Comparison of ENCODE assay signal across 1 cellular context in the genomic region with DNA sequence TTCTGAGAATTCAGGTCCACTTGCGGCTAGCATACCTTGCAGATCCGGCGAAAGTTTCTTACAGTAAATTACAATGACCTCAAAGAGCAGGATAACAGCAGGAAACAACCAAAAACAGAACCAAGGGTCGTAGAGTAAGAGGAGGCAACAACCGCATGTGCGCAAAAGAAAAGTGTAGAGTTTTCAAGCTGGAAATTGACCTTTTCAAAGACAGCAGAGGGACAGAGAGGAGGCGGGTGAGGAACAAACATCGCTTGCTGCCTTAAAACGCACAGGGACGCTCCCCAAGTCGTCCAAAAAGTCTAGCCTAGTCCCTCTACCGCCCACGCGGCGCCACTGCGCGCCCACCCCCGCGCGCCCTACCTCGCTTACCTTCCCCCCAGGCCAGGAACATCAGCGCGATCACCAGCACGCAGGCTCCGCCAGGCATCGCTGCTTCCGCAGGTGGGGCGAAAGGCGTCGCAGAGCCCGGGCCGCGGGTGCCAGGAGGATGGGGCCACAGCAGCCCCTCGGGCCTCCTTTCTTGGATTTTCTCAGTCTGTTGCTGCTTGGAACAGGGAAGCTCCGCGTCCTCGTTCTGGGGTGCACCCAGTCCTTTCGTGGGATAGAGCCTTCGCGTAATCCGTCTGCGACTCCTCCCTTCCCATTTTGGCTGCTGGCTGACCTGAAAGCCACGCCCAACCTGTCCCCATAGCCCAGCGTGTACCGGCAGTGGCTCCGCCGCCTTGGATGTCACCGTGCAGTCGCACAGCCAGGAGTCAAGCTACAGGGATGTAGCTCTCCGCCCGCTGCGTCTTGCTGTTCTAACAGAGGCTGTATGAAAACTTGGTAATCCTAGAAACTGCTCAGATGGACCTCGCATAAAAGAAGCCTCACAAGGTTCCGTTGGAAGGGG.
A peak's percentile ranks its signal among the peaks of the same experiment; 100 is the strongest.
TF ChIP-seq lines count a peak whose summit lies in the region.

A gene (minus strand): TSS at position 579 of the 895 bp plus-strand sequence. CDS start 149 bp downstream, at position 430.

TF ChIP-seq in K562, 482 proteins besides CTCF, POLR2A, EP300 and RAD21 (continued from another document and continues in another):
- TF ChIP-seq, protein P1, sequence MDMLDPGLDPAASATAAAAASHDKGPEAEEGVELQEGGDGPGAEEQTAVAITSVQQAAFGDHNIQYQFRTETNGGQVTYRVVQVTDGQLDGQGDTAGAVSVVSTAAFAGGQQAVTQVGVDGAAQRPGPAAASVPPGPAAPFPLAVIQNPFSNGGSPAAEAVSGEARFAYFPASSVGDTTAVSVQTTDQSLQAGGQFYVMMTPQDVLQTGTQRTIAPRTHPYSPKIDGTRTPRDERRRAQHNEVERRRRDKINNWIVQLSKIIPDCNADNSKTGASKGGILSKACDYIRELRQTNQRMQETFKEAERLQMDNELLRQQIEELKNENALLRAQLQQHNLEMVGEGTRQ (CRISPR knock-in tag; IDR thresholded peaks at IDR 0.05) = no peak
- TF ChIP-seq PCBP2 (IDR thresholded peaks at IDR 0.05; ENCODE audit: low read depth, low read length, poor library complexity, severe bottlenecking) (no peak), NCOA1 (IDR thresholded peaks at IDR 0.05; ENCODE audit: low read depth) (no peak), SIX5 (IDR thresholded peaks at IDR 0.05; ENCODE audit: borderline replicate concordance in 1 of 2, insufficient read depth in 1 of 2, low read depth in 1 of 2, low read length in 2 of 2) (no peak), RBM14 (IDR thresholded peaks at IDR 0.05; ENCODE audit: borderline replicate concordance, insufficient read depth, low read depth, low read length) (no peak), ZNF224 (CRISPR knock-in tag; IDR thresholded peaks at IDR 0.05) (no peak), ZNF707 (CRISPR knock-in tag; conservative IDR thresholded peaks at IDR 0.05) (no peak), DACH1 (IDR thresholded peaks at IDR 0.05; ENCODE audit: partially characterized antibody) (no peak), NCOA6 (IDR thresholded peaks at IDR 0.05) (no peak), ILK (tag; IDR thresholded peaks at IDR 0.05; ENCODE audit: borderline replicate concordance, low read depth) (no peak), STAG1 (CRISPR knock-in tag; IDR thresholded peaks at IDR 0.05; ENCODE audit: borderline replicate concordance) (no peak), PHF8 (IDR thresholded peaks at IDR 0.05; ENCODE audit: borderline replicate concordance, low read length) (peak; percentile 87), ETS2 (tag; IDR thresholded peaks at IDR 0.05; ENCODE audit: borderline replicate concordance, poor library complexity, severe bottlenecking) (no peak), ELF4 (CRISPR knock-in tag; IDR thresholded peaks at IDR 0.05) (no peak), ZNF584 (CRISPR knock-in tag; IDR thresholded peaks at IDR 0.05; ENCODE audit: low read depth) (no peak), KHSRP (IDR thresholded peaks at IDR 0.05) (0 out of 2 replicates have a peak, but pooled peaks have one; percentile 50), HDAC3 (IDR thresholded peaks at IDR 0.05; ENCODE audit: borderline replicate concordance, partially characterized antibody) (peak; percentile 74), MEF2D (tag; conservative IDR thresholded peaks at IDR 0.05; ENCODE audit: low read depth) (no peak), TBP (optimal IDR thresholded peaks at IDR 0.05; ENCODE audit: low read depth, low read length) (peak; percentile 89), FOS (IDR thresholded peaks at IDR 0.05; ENCODE audit: extremely low read depth, insufficient read length) (no peak), NFRKB (IDR thresholded peaks at IDR 0.05; ENCODE audit: low read depth) (peak; percentile 15; the same call in 1 of the 2 replicates), SOX6 (IDR thresholded peaks at IDR 0.05) (peak; percentile 58; the same call in 1 of the 2 replicates), ETV1 (tag; conservative IDR thresholded peaks at IDR 0.05; ENCODE audit: low read depth) (no peak; the same call in 1 of the 2 replicates), ZNF408 (CRISPR knock-in tag; IDR thresholded peaks at IDR 0.05; ENCODE audit: low read depth) (no peak), PHTF2 (CRISPR knock-in tag; IDR thresholded peaks at IDR 0.05) (no peak), YY1 (IDR thresholded peaks at IDR 0.05; ENCODE audit: borderline replicate concordance in 1 of 3, control insufficient read depth in 1 of 3, extremely low read depth in 1 of 3, insufficient read depth in 3 of 3, insufficient read length in 1 of 3, insufficient replicate concordance in 2 of 3, low read depth in 1 of 3, low read length in 2 of 3) (peak in 2 of 3 experiments; percentile 11 to 55), SMARCA4 (IDR thresholded peaks at IDR 0.05) (no peak), HNRNPLL (IDR thresholded peaks at IDR 0.05; ENCODE audit: low read depth, low read length, poor library complexity, severe bottlenecking) (peak; percentile 92), CEBPG (CRISPR knock-in tag; IDR thresholded peaks at IDR 0.05) (no peak), CEBPG (tag; conservative IDR thresholded peaks at IDR 0.05 in 1 of 2, IDR thresholded peaks at IDR 0.05 in 1 of 2) (no peak), ZNF121 (CRISPR knock-in tag; conservative IDR thresholded peaks at IDR 0.05) (no peak), KAT2B (IDR thresholded peaks at IDR 0.05; ENCODE audit: low read depth, low read length) (no peak), SMAD1 (IDR thresholded peaks at IDR 0.05; ENCODE audit: low read depth, low read length, partially characterized antibody) (no peak), KDM2B (CRISPR knock-in tag; IDR thresholded peaks at IDR 0.05) (0 out of 2 replicates have a peak, but pooled peaks have one; percentile 8), JUN (IDR thresholded peaks at IDR 0.05; ENCODE audit: borderline replicate concordance, low read depth, low read length) (no peak), JUN (CRISPR knock-in tag; IDR thresholded peaks at IDR 0.05; ENCODE audit: borderline replicate concordance) (no peak), CBX1 (IDR thresholded peaks at IDR 0.05; ENCODE audit: low read depth) (peak; percentile 64; the same call in 1 of the 2 replicates), ZNF347 (CRISPR knock-in tag; IDR thresholded peaks at IDR 0.05; ENCODE audit: low read depth) (no peak), MXI1 (IDR thresholded peaks at IDR 0.05; ENCODE audit: low read depth, low read length) (peak; percentile 39; the same call in 1 of the 2 replicates), ILF3 (IDR thresholded peaks at IDR 0.05; ENCODE audit: borderline replicate concordance) (no peak), ETV5 (CRISPR knock-in tag; IDR thresholded peaks at IDR 0.05; ENCODE audit: low read depth) (peak; percentile 53)
- TF ChIP-seq, protein P2, sequence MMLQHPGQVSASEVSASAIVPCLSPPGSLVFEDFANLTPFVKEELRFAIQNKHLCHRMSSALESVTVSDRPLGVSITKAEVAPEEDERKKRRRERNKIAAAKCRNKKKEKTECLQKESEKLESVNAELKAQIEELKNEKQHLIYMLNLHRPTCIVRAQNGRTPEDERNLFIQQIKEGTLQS (IDR thresholded peaks at IDR 0.05) = no peak
- TF ChIP-seq, protein P2 (CRISPR knock-in tag; conservative IDR thresholded peaks at IDR 0.05) = no peak
- TF ChIP-seq, protein P3, sequence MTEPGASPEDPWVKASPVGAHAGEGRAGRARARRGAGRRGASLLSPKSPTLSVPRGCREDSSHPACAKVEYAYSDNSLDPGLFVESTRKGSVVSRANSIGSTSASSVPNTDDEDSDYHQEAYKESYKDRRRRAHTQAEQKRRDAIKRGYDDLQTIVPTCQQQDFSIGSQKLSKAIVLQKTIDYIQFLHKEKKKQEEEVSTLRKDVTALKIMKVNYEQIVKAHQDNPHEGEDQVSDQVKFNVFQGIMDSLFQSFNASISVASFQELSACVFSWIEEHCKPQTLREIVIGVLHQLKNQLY (CRISPR knock-in tag; conservative IDR thresholded peaks at IDR 0.05) = no peak
- TF ChIP-seq, protein P4, sequence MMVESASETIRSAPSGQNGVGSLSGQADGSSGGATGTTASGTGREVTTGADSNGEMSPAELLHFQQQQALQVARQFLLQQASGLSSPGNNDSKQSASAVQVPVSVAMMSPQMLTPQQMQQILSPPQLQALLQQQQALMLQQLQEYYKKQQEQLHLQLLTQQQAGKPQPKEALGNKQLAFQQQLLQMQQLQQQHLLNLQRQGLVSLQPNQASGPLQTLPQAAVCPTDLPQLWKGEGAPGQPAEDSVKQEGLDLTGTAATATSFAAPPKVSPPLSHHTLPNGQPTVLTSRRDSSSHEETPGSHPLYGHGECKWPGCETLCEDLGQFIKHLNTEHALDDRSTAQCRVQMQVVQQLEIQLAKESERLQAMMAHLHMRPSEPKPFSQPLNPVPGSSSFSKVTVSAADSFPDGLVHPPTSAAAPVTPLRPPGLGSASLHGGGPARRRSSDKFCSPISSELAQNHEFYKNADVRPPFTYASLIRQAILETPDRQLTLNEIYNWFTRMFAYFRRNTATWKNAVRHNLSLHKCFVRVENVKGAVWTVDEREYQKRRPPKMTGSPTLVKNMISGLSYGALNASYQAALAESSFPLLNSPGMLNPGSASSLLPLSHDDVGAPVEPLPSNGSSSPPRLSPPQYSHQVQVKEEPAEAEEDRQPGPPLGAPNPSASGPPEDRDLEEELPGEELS (CRISPR knock-in tag; IDR thresholded peaks at IDR 0.05; ENCODE audit: borderline replicate concordance) = no peak; the same call in 1 of the 2 replicates
- TF ChIP-seq, protein P5, sequence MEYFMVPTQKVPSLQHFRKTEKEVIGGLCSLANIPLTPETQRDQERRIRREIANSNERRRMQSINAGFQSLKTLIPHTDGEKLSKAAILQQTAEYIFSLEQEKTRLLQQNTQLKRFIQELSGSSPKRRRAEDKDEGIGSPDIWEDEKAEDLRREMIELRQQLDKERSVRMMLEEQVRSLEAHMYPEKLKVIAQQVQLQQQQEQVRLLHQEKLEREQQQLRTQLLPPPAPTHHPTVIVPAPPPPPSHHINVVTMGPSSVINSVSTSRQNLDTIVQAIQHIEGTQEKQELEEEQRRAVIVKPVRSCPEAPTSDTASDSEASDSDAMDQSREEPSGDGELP (CRISPR knock-in tag; IDR thresholded peaks at IDR 0.05; ENCODE audit: borderline replicate concordance) = peak; percentile 88
- TF ChIP-seq, protein P6, sequence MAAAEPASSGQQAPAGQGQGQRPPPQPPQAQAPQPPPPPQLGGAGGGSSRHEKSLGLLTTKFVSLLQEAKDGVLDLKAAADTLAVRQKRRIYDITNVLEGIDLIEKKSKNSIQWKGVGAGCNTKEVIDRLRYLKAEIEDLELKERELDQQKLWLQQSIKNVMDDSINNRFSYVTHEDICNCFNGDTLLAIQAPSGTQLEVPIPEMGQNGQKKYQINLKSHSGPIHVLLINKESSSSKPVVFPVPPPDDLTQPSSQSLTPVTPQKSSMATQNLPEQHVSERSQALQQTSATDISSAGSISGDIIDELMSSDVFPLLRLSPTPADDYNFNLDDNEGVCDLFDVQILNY (CRISPR knock-in tag; IDR thresholded peaks at IDR 0.05) = peak; percentile 66; the same call in 1 of the 2 replicates
- TF ChIP-seq, protein P7, sequence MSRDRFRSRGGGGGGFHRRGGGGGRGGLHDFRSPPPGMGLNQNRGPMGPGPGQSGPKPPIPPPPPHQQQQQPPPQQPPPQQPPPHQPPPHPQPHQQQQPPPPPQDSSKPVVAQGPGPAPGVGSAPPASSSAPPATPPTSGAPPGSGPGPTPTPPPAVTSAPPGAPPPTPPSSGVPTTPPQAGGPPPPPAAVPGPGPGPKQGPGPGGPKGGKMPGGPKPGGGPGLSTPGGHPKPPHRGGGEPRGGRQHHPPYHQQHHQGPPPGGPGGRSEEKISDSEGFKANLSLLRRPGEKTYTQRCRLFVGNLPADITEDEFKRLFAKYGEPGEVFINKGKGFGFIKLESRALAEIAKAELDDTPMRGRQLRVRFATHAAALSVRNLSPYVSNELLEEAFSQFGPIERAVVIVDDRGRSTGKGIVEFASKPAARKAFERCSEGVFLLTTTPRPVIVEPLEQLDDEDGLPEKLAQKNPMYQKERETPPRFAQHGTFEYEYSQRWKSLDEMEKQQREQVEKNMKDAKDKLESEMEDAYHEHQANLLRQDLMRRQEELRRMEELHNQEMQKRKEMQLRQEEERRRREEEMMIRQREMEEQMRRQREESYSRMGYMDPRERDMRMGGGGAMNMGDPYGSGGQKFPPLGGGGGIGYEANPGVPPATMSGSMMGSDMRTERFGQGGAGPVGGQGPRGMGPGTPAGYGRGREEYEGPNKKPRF (IDR thresholded peaks at IDR 0.05; ENCODE audit: low read depth, low read length) = no peak
- TF ChIP-seq, protein P8, sequence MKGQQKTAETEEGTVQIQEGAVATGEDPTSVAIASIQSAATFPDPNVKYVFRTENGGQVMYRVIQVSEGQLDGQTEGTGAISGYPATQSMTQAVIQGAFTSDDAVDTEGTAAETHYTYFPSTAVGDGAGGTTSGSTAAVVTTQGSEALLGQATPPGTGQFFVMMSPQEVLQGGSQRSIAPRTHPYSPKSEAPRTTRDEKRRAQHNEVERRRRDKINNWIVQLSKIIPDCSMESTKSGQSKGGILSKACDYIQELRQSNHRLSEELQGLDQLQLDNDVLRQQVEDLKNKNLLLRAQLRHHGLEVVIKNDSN (CRISPR knock-in tag; IDR thresholded peaks at IDR 0.05) = no peak
- TF ChIP-seq, protein P9, sequence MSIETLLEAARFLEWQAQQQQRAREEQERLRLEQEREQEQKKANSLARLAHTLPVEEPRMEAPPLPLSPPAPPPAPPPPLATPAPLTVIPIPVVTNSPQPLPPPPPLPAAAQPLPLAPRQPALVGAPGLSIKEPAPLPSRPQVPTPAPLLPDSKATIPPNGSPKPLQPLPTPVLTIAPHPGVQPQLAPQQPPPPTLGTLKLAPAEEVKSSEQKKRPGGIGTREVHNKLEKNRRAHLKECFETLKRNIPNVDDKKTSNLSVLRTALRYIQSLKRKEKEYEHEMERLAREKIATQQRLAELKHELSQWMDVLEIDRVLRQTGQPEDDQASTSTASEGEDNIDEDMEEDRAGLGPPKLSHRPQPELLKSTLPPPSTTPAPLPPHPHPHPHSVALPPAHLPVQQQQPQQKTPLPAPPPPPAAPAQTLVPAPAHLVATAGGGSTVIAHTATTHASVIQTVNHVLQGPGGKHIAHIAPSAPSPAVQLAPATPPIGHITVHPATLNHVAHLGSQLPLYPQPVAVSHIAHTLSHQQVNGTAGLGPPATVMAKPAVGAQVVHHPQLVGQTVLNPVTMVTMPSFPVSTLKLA (conservative IDR thresholded peaks at IDR 0.05) = peak; percentile 81 to 90; a peak in 3 of 4 replicates
- TF ChIP-seq, protein P10, sequence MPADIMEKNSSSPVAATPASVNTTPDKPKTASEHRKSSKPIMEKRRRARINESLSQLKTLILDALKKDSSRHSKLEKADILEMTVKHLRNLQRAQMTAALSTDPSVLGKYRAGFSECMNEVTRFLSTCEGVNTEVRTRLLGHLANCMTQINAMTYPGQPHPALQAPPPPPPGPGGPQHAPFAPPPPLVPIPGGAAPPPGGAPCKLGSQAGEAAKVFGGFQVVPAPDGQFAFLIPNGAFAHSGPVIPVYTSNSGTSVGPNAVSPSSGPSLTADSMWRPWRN (IDR thresholded peaks at IDR 0.05; ENCODE audit: low read depth) = no peak
- TF ChIP-seq, protein P11, sequence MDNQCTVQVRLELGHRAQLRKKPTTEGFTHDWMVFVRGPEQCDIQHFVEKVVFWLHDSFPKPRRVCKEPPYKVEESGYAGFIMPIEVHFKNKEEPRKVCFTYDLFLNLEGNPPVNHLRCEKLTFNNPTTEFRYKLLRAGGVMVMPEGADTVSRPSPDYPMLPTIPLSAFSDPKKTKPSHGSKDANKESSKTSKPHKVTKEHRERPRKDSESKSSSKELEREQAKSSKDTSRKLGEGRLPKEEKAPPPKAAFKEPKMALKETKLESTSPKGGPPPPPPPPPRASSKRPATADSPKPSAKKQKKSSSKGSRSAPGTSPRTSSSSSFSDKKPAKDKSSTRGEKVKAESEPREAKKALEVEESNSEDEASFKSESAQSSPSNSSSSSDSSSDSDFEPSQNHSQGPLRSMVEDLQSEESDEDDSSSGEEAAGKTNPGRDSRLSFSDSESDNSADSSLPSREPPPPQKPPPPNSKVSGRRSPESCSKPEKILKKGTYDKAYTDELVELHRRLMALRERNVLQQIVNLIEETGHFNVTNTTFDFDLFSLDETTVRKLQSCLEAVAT (IDR thresholded peaks at IDR 0.05) = peak; percentile 98 to 99
